1 cellular context compared by ENCODE assay signal in the genomic region with DNA sequence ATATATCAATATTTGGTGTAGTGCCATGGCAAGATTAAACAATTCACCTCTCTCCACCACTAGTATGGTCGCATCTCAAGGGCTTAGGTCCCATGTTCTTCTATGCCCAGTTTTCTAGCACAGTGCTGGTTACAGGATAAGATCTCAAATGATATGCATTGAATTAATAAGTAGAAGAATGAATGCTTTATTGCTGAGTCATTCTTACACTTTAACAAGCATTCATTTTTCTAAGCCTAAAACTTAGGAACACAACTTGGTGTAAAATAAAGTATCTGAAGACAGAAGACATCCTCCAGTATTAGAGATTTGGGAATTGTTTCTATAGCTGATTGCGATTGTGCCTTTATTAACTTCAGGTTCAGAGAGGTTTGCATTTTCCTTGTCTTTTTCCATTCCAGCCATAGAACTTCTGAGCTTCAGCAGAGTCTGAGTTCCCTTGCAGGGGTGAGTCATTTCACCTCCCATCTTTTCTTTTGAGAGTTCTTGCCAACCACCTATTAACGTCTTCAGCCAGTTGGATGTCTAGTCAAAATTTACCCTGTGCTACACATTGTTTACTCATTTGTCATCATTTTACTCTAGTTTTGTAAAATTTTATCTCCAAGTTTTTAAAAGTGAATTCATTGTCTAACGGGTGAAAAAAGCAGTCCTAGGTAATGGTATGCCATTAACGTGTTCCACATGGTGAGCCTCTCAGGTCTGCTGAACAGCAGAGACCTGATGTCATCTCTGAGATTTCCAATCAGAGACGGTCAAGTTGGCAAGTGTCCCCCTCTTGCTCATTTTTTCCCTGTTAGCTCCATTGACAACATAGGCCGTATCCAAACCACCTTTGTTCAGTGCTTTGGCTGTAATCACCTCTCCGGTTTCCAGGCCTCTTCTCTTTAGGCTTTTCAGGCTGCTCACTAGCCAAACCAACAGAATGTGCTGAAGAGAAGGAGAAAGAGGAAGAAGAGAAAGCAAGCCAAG.
TF ChIP-seq lines count a peak whose summit lies in the region.

No MANE protein-coding gene starts in this region.

TF ChIP-seq in HepG2, 621 proteins besides CTCF, POLR2A, EP300 and RAD21 (continued from another document):
- no peak for TF ChIP-seq MEIS1 (CRISPR knock-in tag; IDR thresholded peaks at IDR 0.05; ENCODE audit: borderline replicate concordance)
TF ChIP-seq in HepG2: peak in this region for 3.
